Comparison of ENCODE assay signal across 9 cellular contexts in the genomic region with DNA sequence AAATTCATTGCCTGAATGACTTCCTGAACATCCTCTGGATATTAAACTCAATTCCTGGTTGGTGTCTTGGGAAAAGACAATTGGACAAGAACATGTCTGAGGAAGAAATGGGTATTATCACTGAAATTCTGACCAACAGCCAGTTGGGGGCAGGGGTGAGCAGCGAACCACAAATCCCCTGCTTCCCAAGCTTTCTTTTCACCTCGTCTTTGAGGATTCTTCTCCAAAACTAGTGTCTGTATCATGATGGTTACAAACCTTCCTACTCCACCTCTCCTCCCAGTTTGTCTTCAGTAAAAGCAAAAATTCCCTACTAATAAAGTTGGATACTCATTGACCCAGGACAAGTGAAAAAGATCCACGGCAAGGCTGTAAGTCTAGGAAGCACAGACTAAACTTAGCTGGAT. TPM values are rescaled to one million over a fixed set of nuclear protein-coding genes. Genes with fewer than 3 reads are reported as not detected.
DNase-seq lines count a peak whose midpoint lies in the region; ATAC-seq, FAIRE-seq and TF ChIP-seq lines count a peak whose summit lies in the region.
"Had no signal": no experiment of that assay in that cellular context is flagged by ENCODE, and none has a peak within 500 bp of the region (broad histone marks: within the 10 kb centered on the region; RNA-seq: fewer than 3 reads in every experiment).

No MANE protein-coding gene starts in this region.

- peak; percentile 64 for TF ChIP-seq CTCF in hepatocyte (IDR thresholded peaks at IDR 0.05; ENCODE audit: poor library complexity)
- TF ChIP-seq CTCF in thyroid gland (IDR thresholded peaks at IDR 0.05) = peak in 4 of 6 experiments; percentile 36 to 59 (median 56)

- H3K36me3 ChIP-seq in hepatocyte (replicated peaks; ENCODE audit: insufficient read depth, low read depth) = no peaks in the 10 kb centered on the region
- no peaks in the 10 kb centered on the region for H3K36me3 ChIP-seq in thyroid gland

- 35% methylated on average over 3 of the region's 3 CpGs for WGBS in hepatocyte (ENCODE audit: low lambda C conversion rate, missing lambda C conversion rate)
- WGBS in thyroid gland, 2 donors = 38 to 39% methylated on average over 3 of the region's 3 CpGs

- no peak overlapping the region for H3K4me3 ChIP-seq in hepatocyte
- H3K4me3 ChIP-seq in thyroid gland (replicated peaks in 1 of 3) = no peak overlapping the region

- peaks cover 47% of the 10 kb centered on the region for H3K4me1 Mint-ChIP-seq in activated CD8-positive, alpha-beta T cell treated with anti-CD3 and anti-CD28 coated beads, Interleukin-2, amount 10 ng/mL, durations not matched to agents 7 days and 5 days (ENCODE audit: low read depth)
- H3K4me1 Mint-ChIP-seq in activated CD8-positive, alpha-beta memory T cell treated with anti-CD3 and anti-CD28 coated beads, Interleukin-2, amount 10 ng/mL, durations not matched to agents 7 days and 5 days = peaks cover 28% of the 10 kb centered on the region

- H3K27me3 ChIP-seq in hepatocyte (no peaks in the 10 kb centered on the region), thyroid gland (no peaks in the 10 kb centered on the region)

- no peak for TF ChIP-seq POLR2A in thyroid gland (IDR thresholded peaks at IDR 0.05)

- H3K79me2 ChIP-seq in hepatocyte = no peaks in the 10 kb centered on the region

- no peak overlapping the region for H3K4me2 ChIP-seq in hepatocyte

- ATAC-seq in activated CD8-positive, alpha-beta T cell treated with anti-CD3 and anti-CD28 coated beads, Interleukin-2, amount 10 ng/mL, durations not matched to agents 7 days and 5 days = no peak
- no peak for ATAC-seq in activated CD8-positive, alpha-beta memory T cell treated with anti-CD3 and anti-CD28 coated beads, Interleukin-2, amount 10 ng/mL, durations not matched to agents 7 days and 5 days
- ATAC-seq in HG03565 (IDR thresholded peaks at IDR 0.05; ENCODE audit: unreplicated experiment) = no peak

- H2AFZ ChIP-seq in hepatocyte = no peak overlapping the region

- H3K36me3 Mint-ChIP-seq in activated CD8-positive, alpha-beta T cell treated with anti-CD3 and anti-CD28 coated beads, Interleukin-2, amount 10 ng/mL, durations not matched to agents 7 days and 5 days (ENCODE audit: low read depth) = no peaks in the 10 kb centered on the region
- H3K36me3 Mint-ChIP-seq in activated CD8-positive, alpha-beta memory T cell treated with anti-CD3 and anti-CD28 coated beads, Interleukin-2, amount 10 ng/mL, durations not matched to agents 7 days and 5 days = no peaks in the 10 kb centered on the region
- H3K36me3 Mint-ChIP-seq: naive B cell had no signal

- no peaks in the 10 kb centered on the region for H3K9me2 ChIP-seq in hepatocyte (replicated peaks; ENCODE audit: insufficient read depth)

- no peaks in the 10 kb centered on the region for H4K20me1 ChIP-seq in hepatocyte (ENCODE audit: insufficient read depth, poor library complexity, severe bottlenecking)

- peaks cover 2% of the 10 kb centered on the region for H3K27me3 Mint-ChIP-seq in activated CD8-positive, alpha-beta T cell treated with anti-CD3 and anti-CD28 coated beads, Interleukin-2, amount 10 ng/mL, durations not matched to agents 7 days and 5 days (ENCODE audit: low read depth)
- peaks cover 2% of the 10 kb centered on the region for H3K27me3 Mint-ChIP-seq in activated CD8-positive, alpha-beta memory T cell treated with anti-CD3 and anti-CD28 coated beads, Interleukin-2, amount 10 ng/mL, durations not matched to agents 7 days and 5 days

- intact Hi-C loops in thyroid gland (cut with DNase I) = loop anchor here (5.0 kb wide), 1 partner anchor 237 kb away; no protein-coding TSS in a partner anchor

- H3K9me3 ChIP-seq in hepatocyte (ENCODE audit: low read depth) (no peaks in the 10 kb centered on the region), thyroid gland (no peaks in the 10 kb centered on the region)

- CTCF ChIA-PET in activated CD8-positive, alpha-beta T cell treated with anti-CD3 and anti-CD28 coated beads, Interleukin-2, amount 10 ng/mL, durations not matched to agents 7 days and 5 days (lab: Charles Lee) = interaction anchor here (0.7 to 4.8 kb wide), 20 partner anchors 8 to 390 kb away, joined by 3 to 31 read pairs (median 4); no protein-coding TSS in a partner anchor
- CTCF ChIA-PET in activated CD8-positive, alpha-beta memory T cell treated with anti-CD3 and anti-CD28 coated beads, Interleukin-2, amount 10 ng/mL, durations not matched to agents 7 days and 5 days (lab: Charles Lee) = interaction anchor here (0.8 to 11.0 kb wide), 19 partner anchors 9 to 384 kb away, joined by 3 to 116 read pairs (median 5); a partner anchor contains a TSS

- FAIRE-seq in HTR-8/SVneo (lab: Jason Lieb, UNC) = no peak

- H3K27ac Mint-ChIP-seq in activated CD8-positive, alpha-beta T cell treated with anti-CD3 and anti-CD28 coated beads, Interleukin-2, amount 10 ng/mL, durations not matched to agents 7 days and 5 days = no peak overlapping the region
- no peak overlapping the region for H3K27ac Mint-ChIP-seq in activated CD8-positive, alpha-beta memory T cell treated with anti-CD3 and anti-CD28 coated beads, Interleukin-2, amount 10 ng/mL, durations not matched to agents 7 days and 5 days

- H3K27ac ChIP-seq in hepatocyte (no peak overlapping the region), thyroid gland (no peak overlapping the region)

- H3K9me3 Mint-ChIP-seq in activated CD8-positive, alpha-beta T cell treated with anti-CD3 and anti-CD28 coated beads, Interleukin-2, amount 10 ng/mL, durations not matched to agents 7 days and 5 days (ENCODE audit: insufficient read depth) = no peaks in the 10 kb centered on the region
- no peaks in the 10 kb centered on the region for H3K9me3 Mint-ChIP-seq in activated CD8-positive, alpha-beta memory T cell treated with anti-CD3 and anti-CD28 coated beads, Interleukin-2, amount 10 ng/mL, durations not matched to agents 7 days and 5 days (ENCODE audit: low read depth)
- H3K9me3 Mint-ChIP-seq: naive B cell had no signal

- POLR2A ChIA-PET in activated CD8-positive, alpha-beta T cell treated with anti-CD3 and anti-CD28 coated beads, Interleukin-2, amount 10 ng/mL, durations not matched to agents 7 days and 5 days (lab: Charles Lee) = interaction anchor here (1.0 kb wide), 1 partner anchor 293 kb away, joined by 4 read pairs; a partner anchor contains a TSS

- H3K4me1 ChIP-seq in hepatocyte (ENCODE audit: insufficient read depth) = peaks cover 22% of the 10 kb centered on the region
- peaks cover 13 to 17% of the 10 kb centered on the region in 2 donors for H3K4me1 ChIP-seq in thyroid gland

- no peak overlapping the region for H3K4me3 Mint-ChIP-seq in activated CD8-positive, alpha-beta T cell treated with anti-CD3 and anti-CD28 coated beads, Interleukin-2, amount 10 ng/mL, durations not matched to agents 7 days and 5 days
- no peak overlapping the region for H3K4me3 Mint-ChIP-seq in activated CD8-positive, alpha-beta memory T cell treated with anti-CD3 and anti-CD28 coated beads, Interleukin-2, amount 10 ng/mL, durations not matched to agents 7 days and 5 days
- H3K4me3 Mint-ChIP-seq: naive B cell had no signal

- DNase-seq in Daoy (ENCODE audit: low read depth) (peak; percentile 30), HTR-8/SVneo (ENCODE audit: insufficient read length, low spot score) (peak; percentile 9), hepatocyte (ENCODE audit: low spot score) (peak; percentile 63), thyroid gland (peak; percentile 28 to 48), NCI-H2227 (lab: John Stamatoyannopoulos, UW; ENCODE audit: unreplicated experiment) (no peak)
- peak; percentile 31 for DNase-seq in activated CD8-positive, alpha-beta T cell treated with anti-CD3 and anti-CD28 coated beads, Interleukin-2, amount 10 ng/mL, durations not matched to agents 7 days and 5 days
- no peak for DNase-seq in activated CD8-positive, alpha-beta memory T cell treated with anti-CD3 and anti-CD28 coated beads, Interleukin-2, amount 10 ng/mL, durations not matched to agents 7 days and 5 days
- DNase-seq: naive B cell had no signal

RNA-seq across cellular contexts. Expression of a gene that starts 48.3 kb away (rescaled TPM):
- 394 and 409 TPM in 2 replicates for total RNA-seq in Daoy (2014; rRNA removed; shearing (Covaris generic))
- total RNA-seq in activated CD8-positive, alpha-beta T cell treated with anti-CD3 and anti-CD28 coated beads, Interleukin-2, amount 10 ng/mL, durations not matched to agents 7 days and 5 days = 100 to 1,000 TPM; 516 to 550 TPM
- total RNA-seq in hepatocyte (169 and 176 TPM in 2 replicates), thyroid gland (100 to 1,000 TPM; 122 to 238 (median 213) TPM)
- polyA plus RNA-seq in hepatocyte = 177 and 179 TPM in 2 replicates
- 100 to 1,000 TPM; 481 to 538 TPM for total RNA-seq in activated CD8-positive, alpha-beta memory T cell treated with anti-CD3 and anti-CD28 coated beads, Interleukin-2, amount 10 ng/mL, durations not matched to agents 7 days and 5 days

Comparison
In these comparisons a context has a peak if more than half of its experiments do, and no peak if none do; other contexts are left out.
1. DNase-seq: peak in Daoy (single experiment), HTR-8/SVneo (single experiment), activated CD8-positive, alpha-beta T cell treated with anti-CD3 and anti-CD28 coated beads, Interleukin-2, amount 10 ng/mL, durations not matched to agents 7 days and 5 days (single experiment), hepatocyte (single experiment) and thyroid gland (2 of 2); none in activated CD8-positive, alpha-beta memory T cell treated with anti-CD3 and anti-CD28 coated beads, Interleukin-2, amount 10 ng/mL, durations not matched to agents 7 days and 5 days (single experiment) and NCI-H2227 (single experiment).